In genomic region chr20:44747166-44748004, GRCh38 we compare ENCODE assay signal across 8 cellular contexts. TPM values are rescaled to one million over a fixed set of nuclear protein-coding genes. Genes with fewer than 3 reads are reported as not detected.
DNase-seq lines count a peak whose midpoint lies in the region; ATAC-seq, FAIRE-seq and TF ChIP-seq lines count a peak whose summit lies in the region.

No MANE protein-coding gene starts in this region.

- H3K79me2 ChIP-seq in SK-N-SH (ENCODE audit: insufficient read depth) = no peaks in the 10 kb centered on the region

- WGBS in SK-N-SH (ENCODE audit: low lambda C conversion rate) = 0% methylated on average over 4 of the region's 5 CpGs
- WGBS in heart left ventricle, 4 donors = 13 to 18% (median 14%) methylated on average over 5 of the region's 5 CpGs

- H3K4me3 Mint-ChIP-seq in activated naive CD8-positive, alpha-beta T cell treated with anti-CD3 and anti-CD28 coated beads for 36 hours = peak overlapping the region; percentile 62

- H3K4me1 Mint-ChIP-seq in activated naive CD8-positive, alpha-beta T cell treated with anti-CD3 and anti-CD28 coated beads for 36 hours = peaks cover 12% of the 10 kb centered on the region

- no peak overlapping the region for H3K4me2 ChIP-seq in SK-N-SH

- no peaks in the 10 kb centered on the region for H3K9me3 Mint-ChIP-seq in activated naive CD8-positive, alpha-beta T cell treated with anti-CD3 and anti-CD28 coated beads for 36 hours

- H3K4me3 ChIP-seq in NB4 (ENCODE audit: low read depth, low read length) (no peak overlapping the region), SK-N-SH (ENCODE audit: low read depth in 2 of 2, low read length in 1 of 2) (peak overlapping the region in 1 of 2 experiments; percentile 29; a peak in 1 of 4 replicates), heart left ventricle (no peak overlapping the region)

- intact Hi-C loops in heart left ventricle (cut with DNase I) (loop anchor here in 9 of 10 donors (1.0 to 5.0 kb wide), 4 partner anchors 65 to 120 kb away; partner anchors contain the start of gene RIMS4 (in 1 of the 9)), posterior vena cava (cut with DNase I) (loop anchor here (2.0 to 5.0 kb wide), 2 partner anchors 120 to 121 kb away; no protein-coding TSS in a partner anchor)

- TF ChIP-seq POLR2A in NB4 (IDR thresholded peaks at IDR 0.05; ENCODE audit: extremely low read depth, insufficient read length) (no peak), heart left ventricle (IDR thresholded peaks at IDR 0.05) (no peak)

- no peaks in the 10 kb centered on the region for H3K9me2 ChIP-seq in SK-N-SH

- H3K36me3 ChIP-seq in SK-N-SH (replicated peaks in 1 of 2; ENCODE audit: control insufficient read depth in 1 of 2, insufficient read depth in 2 of 2, low read length in 1 of 2) (no peaks in the 10 kb centered on the region), heart left ventricle (no peaks in the 10 kb centered on the region)

- H3K36me3 Mint-ChIP-seq in activated naive CD8-positive, alpha-beta T cell treated with anti-CD3 and anti-CD28 coated beads for 36 hours = peaks cover 2% of the 10 kb centered on the region

- peak overlapping the region; percentile 84 for H3K27ac Mint-ChIP-seq in activated naive CD8-positive, alpha-beta T cell treated with anti-CD3 and anti-CD28 coated beads for 36 hours

- H2AFZ ChIP-seq in SK-N-SH (ENCODE audit: low read depth) = no peak overlapping the region

- H3K27me3 ChIP-seq in SK-N-SH (ENCODE audit: insufficient read depth) = peaks cover 11% of the 10 kb centered on the region
- peaks cover 0 to 46% (median 7%) of the 10 kb centered on the region in 9 donors for H3K27me3 ChIP-seq in heart left ventricle

- peaks cover 35% of the 10 kb centered on the region for H3K27me3 Mint-ChIP-seq in activated naive CD8-positive, alpha-beta T cell treated with anti-CD3 and anti-CD28 coated beads for 36 hours

- H3K4me1 ChIP-seq in SK-N-SH (ENCODE audit: control insufficient read depth in 1 of 2, insufficient read depth in 2 of 2, low read depth in 1 of 2, low read length in 1 of 2) (peaks cover 6 to 37% of the 10 kb centered on the region in 2 experiments; a peak in 3 of 4 replicates), heart left ventricle (peaks cover 0 to 38% (median 15%) of the 10 kb centered on the region in 12 donors)

- no peaks in the 10 kb centered on the region for H3K9me3 ChIP-seq in SK-N-SH
- no peaks in the 10 kb centered on the region for H3K9me3 ChIP-seq in heart left ventricle

- peak; percentile 83 for TF ChIP-seq CTCF in NB4 (IDR thresholded peaks at IDR 0.05; ENCODE audit: low read depth, low read length)
- TF ChIP-seq CTCF in SK-N-SH (IDR thresholded peaks at IDR 0.05) = peak; percentile 78
- peak; percentile 53 to 79 (median 70) for TF ChIP-seq CTCF in heart left ventricle (IDR thresholded peaks at IDR 0.05)

- POLR2A ChIA-PET in SK-N-SH (lab: Yijun Ruan, JAX) = interaction anchor here (0.9 to 2.1 kb wide), 8 partner anchors 14 to 138 kb away, joined by 3 to 5 read pairs (median 4); partner anchors contain the start of gene YWHAB

- peak overlapping the region in 1 of 2 experiments; percentile 82; a peak in 2 of 4 replicates for H3K27ac ChIP-seq in SK-N-SH (ENCODE audit: low read depth in 2 of 2, low read length in 1 of 2)
- no peak overlapping the region for H3K27ac ChIP-seq in heart left ventricle

- peak; percentile 75 for TF ChIP-seq RAD21 in SK-N-SH (IDR thresholded peaks at IDR 0.05; ENCODE audit: low read length)

- FAIRE-seq in G401.6 (lab: Jason Lieb, UNC) = peak; percentile 88

- ATAC-seq in heart left ventricle (peak in 3 of 4 donors; percentile 32 to 63 (median 54)), HG03432 (IDR thresholded peaks at IDR 0.05; ENCODE audit: unreplicated experiment) (no peak), GM18909 (IDR thresholded peaks at IDR 0.05; ENCODE audit: poor library complexity, unreplicated experiment) (no peak)

- TF ChIP-seq EP300 in SK-N-SH (IDR thresholded peaks at IDR 0.05; ENCODE audit: borderline replicate concordance in 1 of 2, low read depth in 1 of 2, low read length in 1 of 2) = no peak

- CTCF ChIA-PET in SK-N-SH (lab: Yijun Ruan, JAX) = interaction anchor here (0.6 to 5.2 kb wide), 49 partner anchors 9 to 356 kb away, joined by 3 to 110 read pairs (median 5); partner anchors contain the start of genes RIMS4 and YWHAB

- peak; percentile 72 for DNase-seq in NB4 (ENCODE audit: low read depth)
- peak; percentile 86 for DNase-seq in SK-N-SH
- peak; percentile 62 for DNase-seq in activated naive CD8-positive, alpha-beta T cell treated with anti-CD3 and anti-CD28 coated beads for 36 hours
- DNase-seq in heart left ventricle = peak in 4 of 5 donors; percentile 66 to 78 (median 70)
- peak; percentile 92 for DNase-seq in posterior vena cava (ENCODE audit: low spot score)

- H3F3A ChIP-seq in SK-N-SH (replicated peaks; ENCODE audit: insufficient read depth) = peaks cover 11% of the 10 kb centered on the region

- H3K9ac ChIP-seq in SK-N-SH = no peak overlapping the region

- H4K20me1 ChIP-seq in SK-N-SH (ENCODE audit: insufficient read depth) = no peaks in the 10 kb centered on the region

TF ChIP-seq in SK-N-SH, 30 proteins besides CTCF, POLR2A, EP300 and RAD21:
- 0 out of 2 replicates have a peak, but pooled peaks have one; percentile 5 for TF ChIP-seq GATA2 (CRISPR knock-in tag; IDR thresholded peaks at IDR 0.05)
- TF ChIP-seq CHD2 (IDR thresholded peaks at IDR 0.05; ENCODE audit: low read length, partially characterized antibody) = no peak
- TF ChIP-seq SMC3 (IDR thresholded peaks at IDR 0.05; ENCODE audit: low read depth, low read length) = peak; percentile 76
TF ChIP-seq in SK-N-SH: peak in this region for 2.

RNA-seq across cellular contexts. Expression of gene KCNK15, which starts 1.7 kb away (rescaled TPM):
- polyA plus RNA-seq in SK-N-SH (2012; rRNA removed) (0.02 and 0.10 TPM in 2 replicates), heart left ventricle (under 1 TPM; 0.23 to 0.33 TPM)
- polyA plus RNA-seq in SK-N-SH (2012; cell fraction: cytosol; rRNA removed) = 0.01 TPM in 2 replicates
- polyA plus RNA-seq in SK-N-SH (2012; cell fraction: nucleus; rRNA removed) = 0.05 and 0.08 TPM in 2 replicates
- under 1 TPM; 0.31 to 0.48 TPM for total RNA-seq in activated naive CD8-positive, alpha-beta T cell treated with anti-CD3 and anti-CD28 coated beads for 36 hours
- total RNA-seq in heart left ventricle (1 to 10 TPM in 2 of 9 donors, under 1 TPM in 7; 0.12 to 2.2 (median 0.39) TPM), posterior vena cava (1 to 10 TPM; 4.1 to 4.5 TPM)

RNA-seq across cellular contexts. Expression of gene CCN5, which starts 32.2 kb away (rescaled TPM):
- polyA plus RNA-seq in SK-N-SH (2012; rRNA removed) = 0.05 TPM in 2 replicates
- polyA plus RNA-seq in SK-N-SH (2012; cell fraction: cytosol; rRNA removed) = 0.08 and 0.17 TPM in 2 replicates
- polyA plus RNA-seq in SK-N-SH (2012; cell fraction: nucleus; rRNA removed) = 0.20 and 0.25 TPM in 2 replicates
- total RNA-seq in activated naive CD8-positive, alpha-beta T cell treated with anti-CD3 and anti-CD28 coated beads for 36 hours = not detected
- total RNA-seq in heart left ventricle = 10 to 100 TPM in 8 of 9 donors, 1 to 10 TPM in 1; 7.3 to 62.3 (median 28.7) TPM
- polyA plus RNA-seq in heart left ventricle = 10 to 100 TPM; 11.0 to 92.3 TPM
- total RNA-seq in posterior vena cava = 100 to 1,000 TPM; 210 to 342 TPM

Comparison
In these comparisons a context has a peak if more than half of its experiments do, and no peak if none do; other contexts are left out.
1. ATAC-seq: peak in heart left ventricle (3 of 4); none in HG03432 (single experiment) and GM18909 (single experiment).
2. RNA of gene CCN5, which starts 32.2 kb away (total RNA-seq): 210 to 342 TPM in posterior vena cava and 7.3 to 62.3 TPM in heart left ventricle; not detected in activated naive CD8-positive, alpha-beta T cell treated with anti-CD3 and anti-CD28 coated beads for 36 hours; every median in the first group is over 4 times any median in the second.
3. Peak in every context shown above with its lines, with median percentiles within 50 percentile points of each other: DNase-seq and CTCF ChIP-seq.